ENCODE assay signal across 23 cellular contexts in genomic region chr15:76236350-76236749, GRCh38.
DNase-seq lines count a peak whose midpoint lies in the region; ATAC-seq and TF ChIP-seq lines count a peak whose summit lies in the region.
"Had no signal": no experiment of that assay in that cellular context is flagged by ENCODE, and none has a peak within 500 bp of the region (broad histone marks: within the 10 kb centered on the region; RNA-seq: fewer than 3 reads in every experiment).

No MANE protein-coding gene starts in this region.

- H3K9me3 ChIP-seq in Caco-2: no peaks in the 10 kb centered on the region
- H3K9me3 ChIP-seq: BLaER1 had no signal

- TF ChIP-seq CTCF in Caco-2 (IDR thresholded peaks at IDR 0.05; ENCODE audit: insufficient read depth in 1 of 2, low read depth in 1 of 2, low read length in 1 of 2, severe bottlenecking in 1 of 2, unreplicated experiment in 1 of 2) (no peak), VCaP (conservative IDR thresholded peaks at IDR 0.05) (no peak)

- H2AK5ac ChIP-seq in mesendoderm (ENCODE audit: low read length): no peak overlapping the region

- H3K27ac ChIP-seq in VCaP (peak overlapping the region; percentile 77; the same call in 1 of the 2 replicates), mesendoderm (ENCODE audit: low read depth, low read length) (no peak overlapping the region)
- H3K27ac ChIP-seq: 22Rv1, BLaER1, HL-60 had no signal

- H3K4me2 ChIP-seq in mesendoderm (ENCODE audit: low read length): no peak overlapping the region
- H3K4me2 ChIP-seq: BLaER1, GM23338 had no signal

- WGBS in mesendoderm (ENCODE audit: extremely low coverage, insufficient coverage, low lambda C conversion rate): no CpG with 5 or more reads among the region's 2 CpGs

- H3K4me3 Mint-ChIP-seq in Caco-2 (ENCODE audit: unreplicated experiment): no peak overlapping the region
- H3K4me3 Mint-ChIP-seq: CD14-positive monocyte; CD4-positive, alpha-beta memory T cell; GM23338; HFFc6 had no signal

- no peak overlapping the region for H3K56ac ChIP-seq in mesendoderm (ENCODE audit: low read length)

- no peak overlapping the region for H2BK5ac ChIP-seq in mesendoderm (ENCODE audit: low read length)

- H2BK120ac ChIP-seq in mesendoderm (ENCODE audit: low read depth, low read length): no peak overlapping the region

- H3K4ac ChIP-seq in mesendoderm (ENCODE audit: low read depth, low read length): no peak overlapping the region

- no peak overlapping the region for H3K9ac ChIP-seq in mesendoderm (ENCODE audit: low read length)
- H3K9ac ChIP-seq: BLaER1 had no signal

- H3K36me3 Mint-ChIP-seq in Caco-2 (ENCODE audit: insufficient read depth, unreplicated experiment): peaks cover 7% of the 10 kb centered on the region

- POLR2A ChIA-PET in Caco-2 (lab: Charles Lee): no interaction called here

- H3K36me3 ChIP-seq in Caco-2 (ENCODE audit: control insufficient read depth, insufficient read depth, low read length) (no peaks in the 10 kb centered on the region), mesendoderm (ENCODE audit: control insufficient read depth, insufficient read depth, low read length) (no peaks in the 10 kb centered on the region)

- peaks cover 12% of the 10 kb centered on the region for H3K4me1 Mint-ChIP-seq in Caco-2 (ENCODE audit: low read depth, unreplicated experiment)
- H3K4me1 Mint-ChIP-seq: CD14-positive monocyte; CD4-positive, alpha-beta memory T cell had no signal

- H3K18ac ChIP-seq in mesendoderm (ENCODE audit: low read length): no peak overlapping the region

- peak overlapping the region; percentile 21 for H3K27ac Mint-ChIP-seq in Caco-2 (ENCODE audit: unreplicated experiment)
- H3K27ac Mint-ChIP-seq: GM23338, HFFc6 had no signal

- H3K4me3 ChIP-seq in Caco-2 (ENCODE audit: low read depth, low read length) (no peak overlapping the region), mesendoderm (ENCODE audit: low read length) (no peak overlapping the region)
- H3K4me3 ChIP-seq: BLaER1, GM12878, GM23338 had no signal

- no peaks in the 10 kb centered on the region for H3K79me2 ChIP-seq in mesendoderm (ENCODE audit: control insufficient read depth, insufficient read depth, low read length)

- no peak overlapping the region for H4K8ac ChIP-seq in mesendoderm (ENCODE audit: low read depth, low read length)

- no peak overlapping the region for H4K5ac ChIP-seq in mesendoderm (ENCODE audit: low read length)

- H3K23ac ChIP-seq in mesendoderm (ENCODE audit: low read length): no peak overlapping the region

- H3K4me1 ChIP-seq in Caco-2 (no peaks in the 10 kb centered on the region), mesendoderm (ENCODE audit: control insufficient read depth, low read depth, low read length) (no peaks in the 10 kb centered on the region)
- H3K4me1 ChIP-seq: BLaER1 had no signal

- no TSS peak for BruUV-seq in Caco-2 (replicated peaks; lab: Mats Ljungman, UMichigan)

- CTCF ChIA-PET in Caco-2 (lab: Charles Lee): no interaction called here

- H3K9me3 Mint-ChIP-seq in Caco-2 (ENCODE audit: unreplicated experiment): no peaks in the 10 kb centered on the region
- H3K9me3 Mint-ChIP-seq: CD14-positive monocyte; CD4-positive, alpha-beta memory T cell; GM23338; HFFc6 had no signal

- H3K27me3 ChIP-seq in Caco-2 (replicated peaks; ENCODE audit: control insufficient read depth, insufficient read depth, low read length) (no peaks in the 10 kb centered on the region), mesendoderm (ENCODE audit: insufficient read depth, low read length, poor library complexity) (no peaks in the 10 kb centered on the region)
- H3K27me3 ChIP-seq: BLaER1 had no signal

- H3K79me1 ChIP-seq in mesendoderm (ENCODE audit: low read length): no peaks in the 10 kb centered on the region

- no peak for ATAC-seq in GM19023 (IDR thresholded peaks at IDR 0.05; ENCODE audit: unreplicated experiment)
- ATAC-seq: GM12878, GM23338, HCT116 had no signal

- DNase-seq in NCI-H82 (lab: John Stamatoyannopoulos, UW) (peak; percentile 30), NCI-H82 treated with DMSO at 0.1 percent for 48 hours (lab: John Stamatoyannopoulos, UW; ENCODE audit: unreplicated experiment) (no peak), Caco-2 (no peak), medulla oblongata (ENCODE audit: extremely low spot score) (peak; percentile 41), mesendoderm (no peak)
- no peak for DNase-seq in stimulated activated CD4-positive, alpha-beta T cell treated with anti-CD3 and anti-CD28 coated beads, Interleukin-4, amount 100 ng/mL, for 24 hours
- DNase-seq: CD4-positive, alpha-beta memory T cell; DMS 273 treated with DMSO at 0.1 percent for 48 hours; DMS53; DND-41; EL; H7; HFFc6; IMR-90 had no signal

- no peak overlapping the region for H2BK15ac ChIP-seq in mesendoderm (replicated peaks; ENCODE audit: low read depth)

- no peaks in the 10 kb centered on the region for H3K27me3 Mint-ChIP-seq in Caco-2 (ENCODE audit: insufficient read depth, unreplicated experiment)
- H3K27me3 Mint-ChIP-seq: CD4-positive, alpha-beta memory T cell had no signal

- intact Hi-C loops in Caco-2 (cut with micrococcal nuclease; ENCODE audit: unreplicated experiment): loop anchor here (5.0 kb wide), 1 partner anchor 51 kb away; no protein-coding TSS in a partner anchor

Comparison
In these comparisons a context has a peak if more than half of its experiments do, and no peak if none do; other contexts are left out.
1. DNase-seq: peak in NCI-H82 (single experiment) and medulla oblongata (single experiment); none in NCI-H82 treated with DMSO at 0.1 percent for 48 hours (single experiment), Caco-2 (0 of 2), stimulated activated CD4-positive, alpha-beta T cell treated with anti-CD3 and anti-CD28 coated beads, Interleukin-4, amount 100 ng/mL, for 24 hours (single experiment) and mesendoderm (single experiment).